In the genomic region with DNA sequence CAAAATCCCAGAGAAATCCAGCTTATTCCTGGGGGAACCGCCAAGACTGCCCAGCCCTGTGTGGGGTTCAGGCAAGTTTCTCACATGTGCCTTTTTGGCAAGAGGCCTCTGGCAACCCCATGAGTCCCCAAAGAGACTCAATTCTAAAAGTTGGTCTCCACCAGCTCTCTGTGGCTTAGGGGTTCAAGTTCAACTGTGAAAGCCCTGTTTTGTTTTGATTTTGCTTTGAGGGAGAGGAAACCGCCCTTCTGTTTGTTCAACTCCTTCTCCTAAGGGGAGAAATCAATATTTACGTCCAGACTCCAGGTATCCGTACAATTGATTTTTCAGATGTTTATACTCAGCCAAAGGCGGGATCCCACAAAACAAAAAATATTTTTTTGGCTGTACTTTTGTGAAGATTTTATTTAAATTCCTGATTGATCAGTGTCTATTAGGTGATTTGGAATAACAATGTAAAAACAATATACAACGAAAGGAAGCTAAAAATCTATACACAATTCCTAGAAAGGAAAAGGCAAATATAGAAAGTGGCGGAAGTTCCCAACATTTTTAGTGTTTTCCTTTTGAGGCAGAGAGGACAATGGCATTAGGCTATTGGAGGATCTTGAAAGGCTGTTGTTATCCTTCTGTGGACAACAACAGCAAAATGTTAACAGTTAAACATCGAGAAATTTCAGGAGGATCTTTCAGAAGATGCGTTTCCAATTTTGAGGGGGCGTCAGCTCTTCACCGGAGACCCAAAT, we compare ENCODE assay signal across 1 cellular context.
TF ChIP-seq lines count a peak whose summit lies in the region.

No MANE protein-coding gene starts in this region.

TF ChIP-seq in HepG2, 621 proteins besides CTCF, POLR2A, EP300 and RAD21 (continued from another document and continues in another):
- TF ChIP-seq, protein P1, sequence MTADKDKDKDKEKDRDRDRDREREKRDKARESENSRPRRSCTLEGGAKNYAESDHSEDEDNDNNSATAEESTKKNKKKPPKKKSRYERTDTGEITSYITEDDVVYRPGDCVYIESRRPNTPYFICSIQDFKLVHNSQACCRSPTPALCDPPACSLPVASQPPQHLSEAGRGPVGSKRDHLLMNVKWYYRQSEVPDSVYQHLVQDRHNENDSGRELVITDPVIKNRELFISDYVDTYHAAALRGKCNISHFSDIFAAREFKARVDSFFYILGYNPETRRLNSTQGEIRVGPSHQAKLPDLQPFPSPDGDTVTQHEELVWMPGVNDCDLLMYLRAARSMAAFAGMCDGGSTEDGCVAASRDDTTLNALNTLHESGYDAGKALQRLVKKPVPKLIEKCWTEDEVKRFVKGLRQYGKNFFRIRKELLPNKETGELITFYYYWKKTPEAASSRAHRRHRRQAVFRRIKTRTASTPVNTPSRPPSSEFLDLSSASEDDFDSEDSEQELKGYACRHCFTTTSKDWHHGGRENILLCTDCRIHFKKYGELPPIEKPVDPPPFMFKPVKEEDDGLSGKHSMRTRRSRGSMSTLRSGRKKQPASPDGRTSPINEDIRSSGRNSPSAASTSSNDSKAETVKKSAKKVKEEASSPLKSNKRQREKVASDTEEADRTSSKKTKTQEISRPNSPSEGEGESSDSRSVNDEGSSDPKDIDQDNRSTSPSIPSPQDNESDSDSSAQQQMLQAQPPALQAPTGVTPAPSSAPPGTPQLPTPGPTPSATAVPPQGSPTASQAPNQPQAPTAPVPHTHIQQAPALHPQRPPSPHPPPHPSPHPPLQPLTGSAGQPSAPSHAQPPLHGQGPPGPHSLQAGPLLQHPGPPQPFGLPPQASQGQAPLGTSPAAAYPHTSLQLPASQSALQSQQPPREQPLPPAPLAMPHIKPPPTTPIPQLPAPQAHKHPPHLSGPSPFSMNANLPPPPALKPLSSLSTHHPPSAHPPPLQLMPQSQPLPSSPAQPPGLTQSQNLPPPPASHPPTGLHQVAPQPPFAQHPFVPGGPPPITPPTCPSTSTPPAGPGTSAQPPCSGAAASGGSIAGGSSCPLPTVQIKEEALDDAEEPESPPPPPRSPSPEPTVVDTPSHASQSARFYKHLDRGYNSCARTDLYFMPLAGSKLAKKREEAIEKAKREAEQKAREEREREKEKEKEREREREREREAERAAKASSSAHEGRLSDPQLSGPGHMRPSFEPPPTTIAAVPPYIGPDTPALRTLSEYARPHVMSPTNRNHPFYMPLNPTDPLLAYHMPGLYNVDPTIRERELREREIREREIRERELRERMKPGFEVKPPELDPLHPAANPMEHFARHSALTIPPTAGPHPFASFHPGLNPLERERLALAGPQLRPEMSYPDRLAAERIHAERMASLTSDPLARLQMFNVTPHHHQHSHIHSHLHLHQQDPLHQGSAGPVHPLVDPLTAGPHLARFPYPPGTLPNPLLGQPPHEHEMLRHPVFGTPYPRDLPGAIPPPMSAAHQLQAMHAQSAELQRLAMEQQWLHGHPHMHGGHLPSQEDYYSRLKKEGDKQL (CRISPR knock-in tag; IDR thresholded peaks at IDR 0.05; ENCODE audit: low read depth) = peak; percentile 56; the same call in 1 of the 2 replicates
- TF ChIP-seq TBX2 (CRISPR knock-in tag; IDR thresholded peaks at IDR 0.05; ENCODE audit: borderline replicate concordance) (0 out of 2 replicates have a peak, but pooled peaks have one; percentile 13), ZSCAN20 (CRISPR knock-in tag; IDR thresholded peaks at IDR 0.05; ENCODE audit: borderline replicate concordance) (0 out of 2 replicates have a peak, but pooled peaks have one; percentile 50), HMG20A (CRISPR knock-in tag; IDR thresholded peaks at IDR 0.05; ENCODE audit: borderline replicate concordance) (peak; percentile 75; the same call in 1 of the 2 replicates), NCOR1 (IDR thresholded peaks at IDR 0.05; ENCODE audit: borderline replicate concordance, low read length) (peak; percentile 100), TCF7 (IDR thresholded peaks at IDR 0.05; ENCODE audit: low read depth) (peak; percentile 79), IKZF4 (CRISPR knock-in tag; IDR thresholded peaks at IDR 0.05; ENCODE audit: borderline replicate concordance, low read depth, not compliant biosample characterization) (no peak), YEATS2 (CRISPR knock-in tag; IDR thresholded peaks at IDR 0.05; ENCODE audit: borderline replicate concordance) (peak; percentile 18; the same call in 1 of the 2 replicates), KAT8 (CRISPR knock-in tag; IDR thresholded peaks at IDR 0.05) (peak; percentile 38; the same call in 1 of the 2 replicates), SP5 (CRISPR knock-in tag; IDR thresholded peaks at IDR 0.05; ENCODE audit: borderline replicate concordance, low read depth) (peak; percentile 77), ZNF790 (CRISPR knock-in tag; IDR thresholded peaks at IDR 0.05; ENCODE audit: borderline replicate concordance) (no peak), TCF12 (IDR thresholded peaks at IDR 0.05) (no peak), TCF12 (CRISPR knock-in tag; IDR thresholded peaks at IDR 0.05) (peak; percentile 83; the same call in 1 of the 2 replicates), BCL6 (CRISPR knock-in tag; IDR thresholded peaks at IDR 0.05) (peak; percentile 99), MBD4 (IDR thresholded peaks at IDR 0.05; ENCODE audit: borderline replicate concordance, low read length) (peak; percentile 92; the same call in 1 of the 2 replicates), BHLHE40 (IDR thresholded peaks at IDR 0.05; ENCODE audit: low read length) (peak; percentile 13; the same call in 1 of the 2 replicates), ZNF816 (CRISPR knock-in tag; IDR thresholded peaks at IDR 0.05; ENCODE audit: borderline replicate concordance) (peak; percentile 19; the same call in 1 of the 2 replicates), ZNF496 (CRISPR knock-in tag; IDR thresholded peaks at IDR 0.05; ENCODE audit: insufficient replicate concordance) (no peak), ZNF121 (CRISPR knock-in tag; IDR thresholded peaks at IDR 0.05) (no peak), RFX3 (CRISPR knock-in tag; IDR thresholded peaks at IDR 0.05) (no peak), GABPA (IDR thresholded peaks at IDR 0.05; ENCODE audit: low read depth, low read length) (no peak), GABPA (CRISPR knock-in tag; IDR thresholded peaks at IDR 0.05; ENCODE audit: low read depth) (peak; percentile 46; the same call in 1 of the 2 replicates), ELF3 (CRISPR knock-in tag; IDR thresholded peaks at IDR 0.05) (peak; percentile 73), ZSCAN31 (CRISPR knock-in tag; IDR thresholded peaks at IDR 0.05; ENCODE audit: low read depth) (peak; percentile 25; the same call in 1 of the 2 replicates), ZBTB1 (CRISPR knock-in tag; IDR thresholded peaks at IDR 0.05; ENCODE audit: borderline replicate concordance) (no peak), HOXA5 (CRISPR knock-in tag; IDR thresholded peaks at IDR 0.05) (peak; percentile 39; the same call in 1 of the 2 replicates)
- TF ChIP-seq, protein P2, sequence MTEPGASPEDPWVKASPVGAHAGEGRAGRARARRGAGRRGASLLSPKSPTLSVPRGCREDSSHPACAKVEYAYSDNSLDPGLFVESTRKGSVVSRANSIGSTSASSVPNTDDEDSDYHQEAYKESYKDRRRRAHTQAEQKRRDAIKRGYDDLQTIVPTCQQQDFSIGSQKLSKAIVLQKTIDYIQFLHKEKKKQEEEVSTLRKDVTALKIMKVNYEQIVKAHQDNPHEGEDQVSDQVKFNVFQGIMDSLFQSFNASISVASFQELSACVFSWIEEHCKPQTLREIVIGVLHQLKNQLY (CRISPR knock-in tag; IDR thresholded peaks at IDR 0.05) = no peak
- TF ChIP-seq, protein P3, sequence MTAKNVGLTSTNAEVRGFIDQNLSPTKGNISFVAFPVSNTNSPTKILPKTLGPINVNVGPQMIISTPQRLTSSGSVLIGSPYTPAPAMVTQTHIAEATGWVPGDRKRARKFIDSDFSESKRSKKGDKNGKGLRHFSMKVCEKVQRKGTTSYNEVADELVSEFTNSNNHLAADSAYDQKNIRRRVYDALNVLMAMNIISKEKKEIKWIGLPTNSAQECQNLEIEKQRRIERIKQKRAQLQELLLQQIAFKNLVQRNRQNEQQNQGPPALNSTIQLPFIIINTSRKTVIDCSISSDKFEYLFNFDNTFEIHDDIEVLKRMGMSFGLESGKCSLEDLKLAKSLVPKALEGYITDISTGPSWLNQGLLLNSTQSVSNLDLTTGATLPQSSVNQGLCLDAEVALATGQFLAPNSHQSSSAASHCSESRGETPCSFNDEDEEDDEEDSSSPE (CRISPR knock-in tag; IDR thresholded peaks at IDR 0.05) = peak; percentile 44; the same call in 1 of the 2 replicates
- TF ChIP-seq, protein P4, sequence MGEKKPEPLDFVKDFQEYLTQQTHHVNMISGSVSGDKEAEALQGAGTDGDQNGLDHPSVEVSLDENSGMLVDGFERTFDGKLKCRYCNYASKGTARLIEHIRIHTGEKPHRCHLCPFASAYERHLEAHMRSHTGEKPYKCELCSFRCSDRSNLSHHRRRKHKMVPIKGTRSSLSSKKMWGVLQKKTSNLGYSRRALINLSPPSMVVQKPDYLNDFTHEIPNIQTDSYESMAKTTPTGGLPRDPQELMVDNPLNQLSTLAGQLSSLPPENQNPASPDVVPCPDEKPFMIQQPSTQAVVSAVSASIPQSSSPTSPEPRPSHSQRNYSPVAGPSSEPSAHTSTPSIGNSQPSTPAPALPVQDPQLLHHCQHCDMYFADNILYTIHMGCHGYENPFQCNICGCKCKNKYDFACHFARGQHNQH (CRISPR knock-in tag; IDR thresholded peaks at IDR 0.05) = peak; percentile 54; the same call in 1 of the 2 replicates
- TF ChIP-seq, protein P5, sequence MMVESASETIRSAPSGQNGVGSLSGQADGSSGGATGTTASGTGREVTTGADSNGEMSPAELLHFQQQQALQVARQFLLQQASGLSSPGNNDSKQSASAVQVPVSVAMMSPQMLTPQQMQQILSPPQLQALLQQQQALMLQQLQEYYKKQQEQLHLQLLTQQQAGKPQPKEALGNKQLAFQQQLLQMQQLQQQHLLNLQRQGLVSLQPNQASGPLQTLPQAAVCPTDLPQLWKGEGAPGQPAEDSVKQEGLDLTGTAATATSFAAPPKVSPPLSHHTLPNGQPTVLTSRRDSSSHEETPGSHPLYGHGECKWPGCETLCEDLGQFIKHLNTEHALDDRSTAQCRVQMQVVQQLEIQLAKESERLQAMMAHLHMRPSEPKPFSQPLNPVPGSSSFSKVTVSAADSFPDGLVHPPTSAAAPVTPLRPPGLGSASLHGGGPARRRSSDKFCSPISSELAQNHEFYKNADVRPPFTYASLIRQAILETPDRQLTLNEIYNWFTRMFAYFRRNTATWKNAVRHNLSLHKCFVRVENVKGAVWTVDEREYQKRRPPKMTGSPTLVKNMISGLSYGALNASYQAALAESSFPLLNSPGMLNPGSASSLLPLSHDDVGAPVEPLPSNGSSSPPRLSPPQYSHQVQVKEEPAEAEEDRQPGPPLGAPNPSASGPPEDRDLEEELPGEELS (CRISPR knock-in tag; IDR thresholded peaks at IDR 0.05) = peak; percentile 85
- TF ChIP-seq, protein P6, sequence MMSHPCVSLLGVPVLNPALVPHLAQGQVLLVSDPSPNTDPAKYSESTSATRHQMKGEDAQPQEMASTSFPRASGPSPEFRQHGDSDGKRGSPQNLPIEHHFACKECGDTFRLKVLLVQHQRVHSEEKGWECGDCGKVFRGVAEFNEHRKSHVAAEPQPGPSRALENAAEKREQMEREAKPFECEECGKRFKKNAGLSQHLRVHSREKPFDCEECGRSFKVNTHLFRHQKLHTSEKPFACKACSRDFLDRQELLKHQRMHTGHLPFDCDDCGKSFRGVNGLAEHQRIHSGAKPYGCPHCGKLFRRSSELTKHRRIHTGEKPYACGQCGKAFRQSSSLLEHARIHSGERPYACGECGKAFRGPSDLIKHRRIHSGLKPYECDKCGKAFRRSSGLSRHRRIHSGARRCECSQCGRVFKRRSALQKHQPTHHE (CRISPR knock-in tag; IDR thresholded peaks at IDR 0.05; ENCODE audit: borderline replicate concordance) = no peak; the same call in 1 of the 2 replicates
- TF ChIP-seq, protein P7, sequence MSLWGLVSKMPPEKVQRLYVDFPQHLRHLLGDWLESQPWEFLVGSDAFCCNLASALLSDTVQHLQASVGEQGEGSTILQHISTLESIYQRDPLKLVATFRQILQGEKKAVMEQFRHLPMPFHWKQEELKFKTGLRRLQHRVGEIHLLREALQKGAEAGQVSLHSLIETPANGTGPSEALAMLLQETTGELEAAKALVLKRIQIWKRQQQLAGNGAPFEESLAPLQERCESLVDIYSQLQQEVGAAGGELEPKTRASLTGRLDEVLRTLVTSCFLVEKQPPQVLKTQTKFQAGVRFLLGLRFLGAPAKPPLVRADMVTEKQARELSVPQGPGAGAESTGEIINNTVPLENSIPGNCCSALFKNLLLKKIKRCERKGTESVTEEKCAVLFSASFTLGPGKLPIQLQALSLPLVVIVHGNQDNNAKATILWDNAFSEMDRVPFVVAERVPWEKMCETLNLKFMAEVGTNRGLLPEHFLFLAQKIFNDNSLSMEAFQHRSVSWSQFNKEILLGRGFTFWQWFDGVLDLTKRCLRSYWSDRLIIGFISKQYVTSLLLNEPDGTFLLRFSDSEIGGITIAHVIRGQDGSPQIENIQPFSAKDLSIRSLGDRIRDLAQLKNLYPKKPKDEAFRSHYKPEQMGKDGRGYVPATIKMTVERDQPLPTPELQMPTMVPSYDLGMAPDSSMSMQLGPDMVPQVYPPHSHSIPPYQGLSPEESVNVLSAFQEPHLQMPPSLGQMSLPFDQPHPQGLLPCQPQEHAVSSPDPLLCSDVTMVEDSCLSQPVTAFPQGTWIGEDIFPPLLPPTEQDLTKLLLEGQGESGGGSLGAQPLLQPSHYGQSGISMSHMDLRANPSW (CRISPR knock-in tag; IDR thresholded peaks at IDR 0.05; ENCODE audit: borderline replicate concordance) = 0 out of 2 replicates have a peak, but pooled peaks have one; percentile 69
- TF ChIP-seq, protein P8, sequence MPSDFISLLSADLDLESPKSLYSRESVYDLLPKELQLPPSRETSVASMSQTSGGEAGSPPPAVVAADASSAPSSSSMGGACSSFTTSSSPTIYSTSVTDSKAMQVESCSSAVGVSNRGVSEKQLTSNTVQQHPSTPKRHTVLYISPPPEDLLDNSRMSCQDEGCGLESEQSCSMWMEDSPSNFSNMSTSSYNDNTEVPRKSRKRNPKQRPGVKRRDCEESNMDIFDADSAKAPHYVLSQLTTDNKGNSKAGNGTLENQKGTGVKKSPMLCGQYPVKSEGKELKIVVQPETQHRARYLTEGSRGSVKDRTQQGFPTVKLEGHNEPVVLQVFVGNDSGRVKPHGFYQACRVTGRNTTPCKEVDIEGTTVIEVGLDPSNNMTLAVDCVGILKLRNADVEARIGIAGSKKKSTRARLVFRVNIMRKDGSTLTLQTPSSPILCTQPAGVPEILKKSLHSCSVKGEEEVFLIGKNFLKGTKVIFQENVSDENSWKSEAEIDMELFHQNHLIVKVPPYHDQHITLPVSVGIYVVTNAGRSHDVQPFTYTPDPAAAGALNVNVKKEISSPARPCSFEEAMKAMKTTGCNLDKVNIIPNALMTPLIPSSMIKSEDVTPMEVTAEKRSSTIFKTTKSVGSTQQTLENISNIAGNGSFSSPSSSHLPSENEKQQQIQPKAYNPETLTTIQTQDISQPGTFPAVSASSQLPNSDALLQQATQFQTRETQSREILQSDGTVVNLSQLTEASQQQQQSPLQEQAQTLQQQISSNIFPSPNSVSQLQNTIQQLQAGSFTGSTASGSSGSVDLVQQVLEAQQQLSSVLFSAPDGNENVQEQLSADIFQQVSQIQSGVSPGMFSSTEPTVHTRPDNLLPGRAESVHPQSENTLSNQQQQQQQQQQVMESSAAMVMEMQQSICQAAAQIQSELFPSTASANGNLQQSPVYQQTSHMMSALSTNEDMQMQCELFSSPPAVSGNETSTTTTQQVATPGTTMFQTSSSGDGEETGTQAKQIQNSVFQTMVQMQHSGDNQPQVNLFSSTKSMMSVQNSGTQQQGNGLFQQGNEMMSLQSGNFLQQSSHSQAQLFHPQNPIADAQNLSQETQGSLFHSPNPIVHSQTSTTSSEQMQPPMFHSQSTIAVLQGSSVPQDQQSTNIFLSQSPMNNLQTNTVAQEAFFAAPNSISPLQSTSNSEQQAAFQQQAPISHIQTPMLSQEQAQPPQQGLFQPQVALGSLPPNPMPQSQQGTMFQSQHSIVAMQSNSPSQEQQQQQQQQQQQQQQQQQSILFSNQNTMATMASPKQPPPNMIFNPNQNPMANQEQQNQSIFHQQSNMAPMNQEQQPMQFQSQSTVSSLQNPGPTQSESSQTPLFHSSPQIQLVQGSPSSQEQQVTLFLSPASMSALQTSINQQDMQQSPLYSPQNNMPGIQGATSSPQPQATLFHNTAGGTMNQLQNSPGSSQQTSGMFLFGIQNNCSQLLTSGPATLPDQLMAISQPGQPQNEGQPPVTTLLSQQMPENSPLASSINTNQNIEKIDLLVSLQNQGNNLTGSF (CRISPR knock-in tag; IDR thresholded peaks at IDR 0.05) = no peak
